In the genomic region with DNA sequence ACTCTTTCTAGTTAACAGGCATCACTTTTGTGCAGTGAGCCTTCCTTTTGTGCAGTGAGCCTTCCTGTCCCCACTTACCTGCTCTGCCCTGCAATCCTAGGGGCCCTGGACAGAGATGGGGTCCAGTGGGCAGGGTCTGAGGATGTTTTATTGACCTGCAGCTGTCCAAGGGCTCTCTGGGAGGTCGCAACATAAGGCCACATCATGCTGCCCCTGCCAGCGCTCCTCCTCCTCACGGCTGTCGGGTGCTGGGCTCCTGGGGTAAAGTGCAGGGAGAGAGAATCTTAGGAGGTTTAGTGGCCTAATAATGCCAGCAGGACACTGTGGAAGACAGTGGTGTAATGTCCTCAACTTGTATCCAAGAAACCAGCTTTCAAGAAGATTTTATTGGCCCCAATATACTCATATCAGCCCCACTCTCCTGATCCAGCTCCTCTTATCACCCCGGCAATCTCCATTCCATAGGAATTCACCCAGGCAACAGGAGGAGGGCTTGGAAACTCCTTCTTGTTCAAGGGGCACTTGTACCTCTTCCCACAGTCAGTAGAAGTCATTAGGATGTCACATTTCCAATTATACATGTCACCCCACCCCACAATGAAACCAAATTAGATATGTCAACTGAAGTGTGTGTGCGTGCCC, we compare ENCODE assay signal across 37 cellular contexts. TPM values are rescaled to one million over a fixed set of nuclear protein-coding genes. Genes with fewer than 3 reads are reported as not detected.
"Had no signal": no experiment of that assay in that cellular context is flagged by ENCODE, and none has a peak within 500 bp of the region (broad histone marks: within the 10 kb centered on the region; RNA-seq: fewer than 3 reads in every experiment).

No MANE protein-coding gene starts in this region.

- H3K27ac ChIP-seq: adrenal gland, body of pancreas, brain microvascular endothelial cell, breast epithelium, VCaP had no signal

- H3K27me3 Mint-ChIP-seq: activated CD4-positive, alpha-beta T cell treated with anti-CD3 and anti-CD28 coated beads, Interleukin-2, amount 10 ng/mL, durations not matched to agents 24 days and 14 days; activated naive CD8-positive, alpha-beta T cell treated with anti-CD3 and anti-CD28 coated beads for 36 hours had no signal

- DNase-seq: activated B cell treated with CpG ODN at 0.5 μM for 24 hours; activated CD4-positive, alpha-beta memory T cell treated with anti-CD3 and anti-CD28 coated beads for 36 hours; activated CD4-positive, alpha-beta T cell treated with anti-CD3 and anti-CD28 coated beads for 4 hours; activated CD4-positive, alpha-beta T cell treated with anti-CD3 and anti-CD28 coated beads, Interleukin-2, amount 10 ng/mL, durations not matched to agents 24 days and 14 days; activated CD4-positive, alpha-beta T cell treated with anti-CD3 and anti-CD28 coated beads, Interleukin-2, amount 50 U/mL, for 1 hour; activated CD4-positive, alpha-beta T cell treated with anti-CD3 and anti-CD28 coated beads, Interleukin-2, amount 50 U/mL, for 4 hours; activated CD4-positive, CD25-positive, alpha-beta regulatory T cell treated with anti-CD3 and anti-CD28 coated beads, Interleukin-2, amount 50 U/mL, for 72 hours; activated CD8-positive, alpha-beta memory T cell treated with anti-CD3 and anti-CD28 coated beads, Interleukin-2, amount 50 U/mL, for 4 hours; activated CD8-positive, alpha-beta T cell treated with anti-CD3 and anti-CD28 coated beads for 36 hours; activated effector memory CD4-positive, alpha-beta T cell treated with anti-CD3 and anti-CD28 coated beads, Interleukin-2, amount 50 U/mL, for 16 hours; activated gamma-delta T cell treated with Interleukin-2 at 50 U/mL for 16 hours; activated naive CD4-positive, alpha-beta T cell; activated naive CD4-positive, alpha-beta T cell treated with anti-CD3 and anti-CD28 coated beads for 36 hours; activated naive CD4-positive, alpha-beta T cell treated with anti-CD3 and anti-CD28 coated beads, Interleukin-2, amount 50 U/mL, for 16 hours; activated naive CD8-positive, alpha-beta T cell treated with anti-CD3 and anti-CD28 coated beads for 36 hours; activated T-cell treated with anti-CD3 and anti-CD28 coated beads for 4 hours; activated T-cell treated with anti-CD3 and anti-CD28 coated beads, Interleukin-2, amount 50 U/mL, for 1 hour; activated T-cell treated with anti-CD3 and anti-CD28 coated beads, Interleukin-2, amount 50 U/mL, for 4 hours; activated T-cell treated with anti-CD3 and anti-CD28 coated beads, Interleukin-2, amount 50 U/mL, for 72 hours; adrenal gland; amniotic stem cell; aorta; body of pancreas; brain microvascular endothelial cell; central memory CD4-positive, alpha-beta T cell; T-helper 1 cell; T-helper 2 cell; T-helper 9 cell had no signal

- H3K36me3 Mint-ChIP-seq: activated CD4-positive, alpha-beta memory T cell treated with anti-CD3 and anti-CD28 coated beads for 36 hours; activated naive CD4-positive, alpha-beta T cell treated with anti-CD3 and anti-CD28 coated beads, Interleukin-2, amount 50 U/mL, for 72 hours; activated naive CD8-positive, alpha-beta T cell treated with anti-CD3 and anti-CD28 coated beads for 36 hours had no signal

- H3K4me1 ChIP-seq: adrenal gland, body of pancreas, breast epithelium had no signal

- H3K27ac Mint-ChIP-seq: activated B cell treated with CpG ODN at 0.5 μM for 24 hours; activated CD4-positive, alpha-beta memory T cell treated with anti-CD3 and anti-CD28 coated beads for 36 hours; activated CD4-positive, alpha-beta T cell treated with anti-CD3 and anti-CD28 coated beads, Interleukin-2, amount 10 ng/mL, durations not matched to agents 24 days and 14 days; activated CD8-positive, alpha-beta T cell treated with anti-CD3 and anti-CD28 coated beads for 36 hours; activated naive CD4-positive, alpha-beta T cell treated with anti-CD3 and anti-CD28 coated beads for 36 hours; activated naive CD4-positive, alpha-beta T cell treated with anti-CD3 and anti-CD28 coated beads, Interleukin-2, amount 50 U/mL, for 72 hours; activated naive CD8-positive, alpha-beta T cell treated with anti-CD3 and anti-CD28 coated beads for 36 hours; activated T-cell treated with anti-CD3 and anti-CD28 coated beads, Interleukin-2, amount 50 U/mL, for 72 hours; activated T-helper 1 cell treated with anti-CD3 and anti-CD28 coated beads, Interleukin-12 subunit alpha, Interleukin-12 subunit beta, Interleukin-2, Interleukin-4 antibody, amounts not matched to agents 30 ng/mL and 10 ng/mL and 1 ng/mL, durations not matched to agents 14 hours and 24 hours and 36 hours; activated T-helper 17 cell treated with anti-CD3 and anti-CD28 coated beads, Interleukin-2, amount 50 U/mL, for 72 hours; T-helper 1 cell treated with Interleukin-12 subunit alpha and Interleukin-12 subunit beta and Interleukin-4 antibody, amounts not matched to agents 30 μg/mL and 1 μg/mL, for 36 hours; T-helper 2 cell treated with Interferon-gamma antibody and Interleukin-4, amounts not matched to agents 5 μg/mL and 100 μg/mL, for 36 hours had no signal

- H3K9me3 ChIP-seq: adrenal gland, body of pancreas, breast epithelium had no signal

- H3K4me3 ChIP-seq: adrenal gland, body of pancreas, breast epithelium had no signal

- H3K36me3 ChIP-seq: adrenal gland, brain microvascular endothelial cell, breast epithelium had no signal

- H3K4me3 Mint-ChIP-seq: activated B cell treated with CpG ODN at 0.5 μM for 24 hours; activated CD4-positive, alpha-beta memory T cell treated with anti-CD3 and anti-CD28 coated beads for 36 hours; activated CD4-positive, alpha-beta T cell treated with anti-CD3 and anti-CD28 coated beads, Interleukin-2, amount 10 ng/mL, durations not matched to agents 24 days and 14 days; activated CD8-positive, alpha-beta T cell treated with anti-CD3 and anti-CD28 coated beads for 36 hours; activated naive CD4-positive, alpha-beta T cell treated with anti-CD3 and anti-CD28 coated beads for 36 hours; activated naive CD8-positive, alpha-beta T cell treated with anti-CD3 and anti-CD28 coated beads for 36 hours; activated T-cell treated with anti-CD3 and anti-CD28 coated beads, Interleukin-2, amount 50 U/mL, for 4 hours; activated T-cell treated with anti-CD3 and anti-CD28 coated beads, Interleukin-2, amount 50 U/mL, for 72 hours; activated T-helper 1 cell treated with anti-CD3 and anti-CD28 coated beads, Interleukin-12 subunit alpha, Interleukin-12 subunit beta, Interleukin-2, Interleukin-4 antibody, amounts not matched to agents 30 ng/mL and 10 ng/mL and 1 ng/mL, durations not matched to agents 14 hours and 24 hours and 36 hours; activated T-helper 17 cell treated with anti-CD3 and anti-CD28 coated beads, Interleukin-2, amount 50 U/mL, for 72 hours; T-helper 1 cell treated with Interleukin-12 subunit alpha and Interleukin-12 subunit beta and Interleukin-4 antibody, amounts not matched to agents 30 μg/mL and 1 μg/mL, for 36 hours; T-helper 2 cell treated with Interferon-gamma antibody and Interleukin-4, amounts not matched to agents 5 μg/mL and 100 μg/mL, for 36 hours had no signal

- H3K27me3 ChIP-seq: body of pancreas, brain microvascular endothelial cell, breast epithelium had no signal

- H3K9me3 Mint-ChIP-seq: activated B cell treated with CpG ODN at 0.5 μM for 24 hours; activated CD4-positive, alpha-beta memory T cell treated with anti-CD3 and anti-CD28 coated beads for 36 hours; activated CD4-positive, alpha-beta T cell treated with anti-CD3 and anti-CD28 coated beads, Interleukin-2, amount 10 ng/mL, durations not matched to agents 24 days and 14 days; activated CD8-positive, alpha-beta T cell treated with anti-CD3 and anti-CD28 coated beads for 36 hours; activated naive CD4-positive, alpha-beta T cell treated with anti-CD3 and anti-CD28 coated beads for 36 hours; activated naive CD4-positive, alpha-beta T cell treated with anti-CD3 and anti-CD28 coated beads, Interleukin-2, amount 50 U/mL, for 72 hours; activated naive CD8-positive, alpha-beta T cell treated with anti-CD3 and anti-CD28 coated beads for 36 hours; activated T-cell treated with anti-CD3 and anti-CD28 coated beads, Interleukin-2, amount 50 U/mL, for 4 hours; activated T-cell treated with anti-CD3 and anti-CD28 coated beads, Interleukin-2, amount 50 U/mL, for 72 hours; activated T-helper 1 cell treated with anti-CD3 and anti-CD28 coated beads, Interleukin-12 subunit alpha, Interleukin-12 subunit beta, Interleukin-2, Interleukin-4 antibody, amounts not matched to agents 30 ng/mL and 10 ng/mL and 1 ng/mL, durations not matched to agents 14 hours and 24 hours and 36 hours; activated T-helper 17 cell treated with anti-CD3 and anti-CD28 coated beads, Interleukin-2, amount 50 U/mL, for 72 hours; T-helper 1 cell treated with Interleukin-12 subunit alpha and Interleukin-12 subunit beta and Interleukin-4 antibody, amounts not matched to agents 30 μg/mL and 1 μg/mL, for 36 hours; T-helper 2 cell treated with Interferon-gamma antibody and Interleukin-4, amounts not matched to agents 5 μg/mL and 100 μg/mL, for 36 hours had no signal

- H3K4me1 Mint-ChIP-seq: activated B cell treated with CpG ODN at 0.5 μM for 24 hours; activated CD4-positive, alpha-beta T cell treated with anti-CD3 and anti-CD28 coated beads, Interleukin-2, amount 10 ng/mL, durations not matched to agents 24 days and 14 days; activated naive CD8-positive, alpha-beta T cell treated with anti-CD3 and anti-CD28 coated beads for 36 hours; activated T-helper 17 cell treated with anti-CD3 and anti-CD28 coated beads, Interleukin-2, amount 50 U/mL, for 72 hours had no signal

RNA-seq across cellular contexts. Expression of a gene that starts 41.9 kb away (rescaled TPM):
- total RNA-seq: activated B cell treated with CpG ODN at 0.5 μM for 24 hours; activated CD4-positive, alpha-beta memory T cell treated with anti-CD3 and anti-CD28 coated beads for 36 hours; activated CD4-positive, alpha-beta T cell treated with anti-CD3 and anti-CD28 coated beads, Interleukin-2, amount 10 ng/mL, durations not matched to agents 24 days and 14 days; activated CD8-positive, alpha-beta memory T cell treated with anti-CD3 and anti-CD28 coated beads for 36 hours; activated CD8-positive, alpha-beta T cell treated with anti-CD3 and anti-CD28 coated beads for 36 hours; activated naive CD4-positive, alpha-beta T cell treated with anti-CD3 and anti-CD28 coated beads for 36 hours; activated naive CD4-positive, alpha-beta T cell treated with anti-CD3 and anti-CD28 coated beads, Interleukin-2, amount 50 U/mL, for 72 hours; activated naive CD8-positive, alpha-beta T cell treated with anti-CD3 and anti-CD28 coated beads for 36 hours; activated T-cell treated with anti-CD3 and anti-CD28 coated beads, Interleukin-2, amount 50 U/mL, for 4 hours; activated T-cell treated with anti-CD3 and anti-CD28 coated beads, Interleukin-2, amount 50 U/mL, for 72 hours; activated T-helper 1 cell treated with anti-CD3 and anti-CD28 coated beads, Interleukin-12 subunit alpha, Interleukin-12 subunit beta, Interleukin-2, Interleukin-4 antibody, amounts not matched to agents 30 ng/mL and 10 ng/mL and 1 ng/mL, durations not matched to agents 14 hours and 24 hours and 36 hours; activated T-helper 17 cell treated with anti-CD3 and anti-CD28 coated beads, Interleukin-2, amount 50 U/mL, for 72 hours; adrenal gland; aorta; astrocyte; body of pancreas; breast epithelium had no signal
